Comparison of ENCODE assay signal across 8 cellular contexts in the genomic region with DNA sequence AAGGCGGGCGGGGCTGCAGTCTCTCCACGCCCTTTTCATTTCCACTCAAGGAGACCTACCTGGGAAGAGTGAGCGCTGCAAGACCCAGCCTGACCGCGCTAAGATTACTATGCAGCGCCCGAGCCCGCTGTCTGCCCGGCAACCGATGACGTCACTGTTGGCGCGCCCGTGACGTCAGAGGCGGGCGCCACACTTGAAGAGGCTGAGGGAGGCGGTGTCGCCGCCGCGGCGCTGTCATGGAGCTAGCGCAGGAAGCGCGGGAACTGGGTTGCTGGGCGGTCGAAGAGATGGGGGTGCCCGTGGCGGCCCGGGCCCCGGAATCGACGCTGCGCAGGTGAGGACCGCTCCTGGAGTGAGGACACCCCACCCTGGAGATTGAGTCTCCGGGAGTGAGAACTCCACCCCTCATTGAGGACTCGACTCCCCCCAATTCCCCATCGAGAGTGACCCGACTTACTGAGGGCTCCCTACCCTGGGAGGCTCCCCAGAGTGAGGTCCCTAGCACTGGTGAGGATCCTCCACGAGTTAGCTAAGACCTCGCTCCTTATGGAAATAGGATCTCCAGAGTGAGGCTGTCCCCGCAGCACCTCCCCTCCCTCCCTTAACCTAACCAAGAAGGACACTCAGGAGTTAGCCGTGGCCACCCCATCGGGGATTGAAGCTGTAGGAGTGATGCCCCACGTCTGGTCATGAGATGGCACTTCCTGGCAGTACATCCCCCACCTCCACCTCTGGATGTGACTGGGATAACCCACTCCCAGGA. TPM values are rescaled to one million over a fixed set of nuclear protein-coding genes. Genes with fewer than 3 reads are reported as not detected.
DNase-seq lines count a peak whose midpoint lies in the region; ATAC-seq and TF ChIP-seq lines count a peak whose summit lies in the region.

A gene with protein sequence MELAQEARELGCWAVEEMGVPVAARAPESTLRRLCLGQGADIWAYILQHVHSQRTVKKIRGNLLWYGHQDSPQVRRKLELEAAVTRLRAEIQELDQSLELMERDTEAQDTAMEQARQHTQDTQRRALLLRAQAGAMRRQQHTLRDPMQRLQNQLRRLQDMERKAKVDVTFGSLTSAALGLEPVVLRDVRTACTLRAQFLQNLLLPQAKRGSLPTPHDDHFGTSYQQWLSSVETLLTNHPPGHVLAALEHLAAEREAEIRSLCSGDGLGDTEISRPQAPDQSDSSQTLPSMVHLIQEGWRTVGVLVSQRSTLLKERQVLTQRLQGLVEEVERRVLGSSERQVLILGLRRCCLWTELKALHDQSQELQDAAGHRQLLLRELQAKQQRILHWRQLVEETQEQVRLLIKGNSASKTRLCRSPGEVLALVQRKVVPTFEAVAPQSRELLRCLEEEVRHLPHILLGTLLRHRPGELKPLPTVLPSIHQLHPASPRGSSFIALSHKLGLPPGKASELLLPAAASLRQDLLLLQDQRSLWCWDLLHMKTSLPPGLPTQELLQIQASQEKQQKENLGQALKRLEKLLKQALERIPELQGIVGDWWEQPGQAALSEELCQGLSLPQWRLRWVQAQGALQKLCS (plus strand): TSS at position 177 of the 763 bp plus-strand sequence. CDS start 60 bp downstream, at position 237.

- peak within 1 kb of the TSS; percentile 85 to 98 (median 95) for H3K27ac Mint-ChIP-seq in CD4-positive, alpha-beta memory T cell
- H3K27ac Mint-ChIP-seq in activated CD8-positive, alpha-beta T cell treated with anti-CD3 and anti-CD28 coated beads, Interleukin-2, amount 10 ng/mL, durations not matched to agents 7 days and 5 days = peak within 1 kb of the TSS; percentile 95

- 1% methylated on average over 47 of the region's 47 CpGs for whole genome bisulfite sequencing in ectodermal cell, 2 experiments

- peaks cover 0 to 9% (median 4%) of the 10 kb centered on the region in 8 donors for H3K9me3 Mint-ChIP-seq in CD4-positive, alpha-beta memory T cell
- peaks cover 7% of the 10 kb centered on the region for H3K9me3 Mint-ChIP-seq in activated CD8-positive, alpha-beta T cell treated with anti-CD3 and anti-CD28 coated beads, Interleukin-2, amount 10 ng/mL, durations not matched to agents 7 days and 5 days (ENCODE audit: insufficient read depth)

- peaks cover 17 to 53% (median 28%) of the 10 kb centered on the region in 4 donors for H3K4me1 Mint-ChIP-seq in CD4-positive, alpha-beta memory T cell
- peaks cover 46% of the 10 kb centered on the region for H3K4me1 Mint-ChIP-seq in activated CD8-positive, alpha-beta T cell treated with anti-CD3 and anti-CD28 coated beads, Interleukin-2, amount 10 ng/mL, durations not matched to agents 7 days and 5 days (ENCODE audit: low read depth)

- H3K27me3 Mint-ChIP-seq in CD4-positive, alpha-beta memory T cell = no peaks in the 10 kb centered on the region
- H3K27me3 Mint-ChIP-seq in activated CD8-positive, alpha-beta T cell treated with anti-CD3 and anti-CD28 coated beads, Interleukin-2, amount 10 ng/mL, durations not matched to agents 7 days and 5 days (ENCODE audit: low read depth) = no peaks in the 10 kb centered on the region

- peak; percentile 83 for ATAC-seq in GM19463 (IDR thresholded peaks at IDR 0.05; ENCODE audit: unreplicated experiment)
- peak; percentile 93 for ATAC-seq in activated CD8-positive, alpha-beta T cell treated with anti-CD3 and anti-CD28 coated beads, Interleukin-2, amount 10 ng/mL, durations not matched to agents 7 days and 5 days
- peak; percentile 94 to 98 for ATAC-seq in lower lobe of right lung

- no peaks in the 10 kb centered on the region for H3K36me3 ChIP-seq in CD4-positive, alpha-beta memory T cell (ENCODE audit: insufficient read depth, low read length)
- H3K36me3 ChIP-seq in ectodermal cell (ENCODE audit: control insufficient read depth, insufficient read depth, low read length) (peaks cover 16% of the 10 kb centered on the region), lower lobe of right lung (peaks cover 8% of the 10 kb centered on the region)

- peak within 1 kb of the TSS; percentile 82 to 96 (median 86) for H3K4me3 Mint-ChIP-seq in CD4-positive, alpha-beta memory T cell
- peak within 1 kb of the TSS; percentile 87 for H3K4me3 Mint-ChIP-seq in activated CD8-positive, alpha-beta T cell treated with anti-CD3 and anti-CD28 coated beads, Interleukin-2, amount 10 ng/mL, durations not matched to agents 7 days and 5 days

- CTCF ChIA-PET in CD4-positive, alpha-beta memory T cell (lab: Charles Lee; ENCODE audit: partially characterized antibody) = interaction anchor here (1.0 to 2.5 kb wide), 3 partner anchors 35 to 136 kb away, joined by 3 to 7 read pairs (median 7); a partner anchor contains a TSS
- CTCF ChIA-PET in activated CD8-positive, alpha-beta T cell treated with anti-CD3 and anti-CD28 coated beads, Interleukin-2, amount 10 ng/mL, durations not matched to agents 7 days and 5 days (lab: Charles Lee) = interaction anchor here (0.6 to 1.6 kb wide), 5 partner anchors 12 to 472 kb away, joined by 3 to 4 read pairs (median 3); a partner anchor contains a TSS

- no peaks in the 10 kb centered on the region for H3K27me3 ChIP-seq in CD4-positive, alpha-beta memory T cell (ENCODE audit: insufficient read depth, low read length)
- peaks cover 5% of the 10 kb centered on the region for H3K27me3 ChIP-seq in ectodermal cell (ENCODE audit: control insufficient read depth, insufficient read depth, low read length, poor library complexity, severe bottlenecking)
- no peaks in the 10 kb centered on the region for H3K27me3 ChIP-seq in lower lobe of right lung (ENCODE audit: low read depth)

- peak within 1 kb of the TSS; percentile 72 for H3K27ac ChIP-seq in CD4-positive, alpha-beta memory T cell (ENCODE audit: low read depth, low read length)
- no peak within 1 kb of the TSS for H3K27ac ChIP-seq in ectodermal cell (ENCODE audit: insufficient read depth, low read depth, low read length, poor library complexity, severe bottlenecking)
- peak within 1 kb of the TSS; percentile 83 for H3K27ac ChIP-seq in lower lobe of right lung

- no peaks in the 10 kb centered on the region for H3K9me3 ChIP-seq in CD4-positive, alpha-beta memory T cell (ENCODE audit: control insufficient read depth in 1 of 2, low read length in 2 of 2)
- H3K9me3 ChIP-seq in ectodermal cell (ENCODE audit: control insufficient read depth, low read length) (no peaks in the 10 kb centered on the region), lower lobe of right lung (no peaks in the 10 kb centered on the region)

- peak within 1 kb of the TSS; percentile 74 to 89 for H3K4me3 ChIP-seq in CD4-positive, alpha-beta memory T cell (ENCODE audit: low read length in 2 of 2)
- H3K4me3 ChIP-seq in ectodermal cell (ENCODE audit: insufficient read depth, low read depth, low read length) (peak within 1 kb of the TSS; percentile 94), lower lobe of right lung (peak within 1 kb of the TSS; percentile 91)

- intact Hi-C loops in CD4-positive, alpha-beta memory T cell (cut with micrococcal nuclease) = loop anchor here (1.0 kb wide), 4 partner anchors 16 to 67 kb away; a partner anchor contains a TSS
- intact Hi-C loops in lower lobe of right lung (cut with DNase I) = no loop called here

- peaks cover 5 to 14% of the 10 kb centered on the region in 2 donors for H3K36me3 Mint-ChIP-seq in CD4-positive, alpha-beta memory T cell
- peaks cover 18% of the 10 kb centered on the region for H3K36me3 Mint-ChIP-seq in activated CD8-positive, alpha-beta T cell treated with anti-CD3 and anti-CD28 coated beads, Interleukin-2, amount 10 ng/mL, durations not matched to agents 7 days and 5 days (ENCODE audit: low read depth)

- peaks cover 39% of the 10 kb centered on the region for H3K4me1 ChIP-seq in CD4-positive, alpha-beta memory T cell (ENCODE audit: insufficient read depth, low read length)
- peaks cover 4% of the 10 kb centered on the region for H3K4me1 ChIP-seq in ectodermal cell (ENCODE audit: control insufficient read depth, insufficient read depth, low read length)
- peaks cover 14% of the 10 kb centered on the region for H3K4me1 ChIP-seq in lower lobe of right lung

- peak; percentile 9 for TF ChIP-seq CTCF in lower lobe of right lung (IDR thresholded peaks at IDR 0.05)

- POLR2A ChIA-PET in CD4-positive, alpha-beta memory T cell (lab: Charles Lee; ENCODE audit: partially characterized antibody) = interaction anchor here (0.6 to 4.0 kb wide), 12 partner anchors 10 to 135 kb away, joined by 3 to 51 read pairs (median 4); a partner anchor contains a TSS
- POLR2A ChIA-PET in activated CD8-positive, alpha-beta T cell treated with anti-CD3 and anti-CD28 coated beads, Interleukin-2, amount 10 ng/mL, durations not matched to agents 7 days and 5 days (lab: Charles Lee) = interaction anchor here (0.5 to 1.4 kb wide), 18 partner anchors 8 to 439 kb away, joined by 3 to 10 read pairs (median 4); a partner anchor contains a TSS

- DNase-seq in CD4-positive, alpha-beta memory T cell = peak; percentile 91 to 96 (median 94)
- DNase-seq in HS-5 (ENCODE audit: low read depth) = peak; percentile 60
- DNase-seq in NK-92 (lab: John Stamatoyannopoulos, UW; ENCODE audit: unreplicated experiment) = peak; percentile 63
- peak; percentile 96 for DNase-seq in activated CD8-positive, alpha-beta T cell treated with anti-CD3 and anti-CD28 coated beads, Interleukin-2, amount 10 ng/mL, durations not matched to agents 7 days and 5 days
- DNase-seq in lower lobe of right lung = peak; percentile 95
- DNase-seq in stimulated activated CD4-positive, alpha-beta T cell treated with anti-CD3 and anti-CD28 coated beads, TNF-alpha, amount 100 ng/mL, for 1 hour (ENCODE audit: low read depth in 3 of 3, low spot score in 1 of 3) = peak; percentile 86 to 98 (median 93)

RNA-seq across cellular contexts. Expression of the gene that starts here (rescaled TPM):
- total RNA-seq in CD4-positive, alpha-beta memory T cell = 10 to 100 TPM; 28.2 to 29.3 TPM
- 1 to 10 TPM; 7.8 to 9.4 TPM for polyA plus RNA-seq in CD4-positive, alpha-beta memory T cell
- 10 to 100 TPM; 53.3 to 62.3 TPM for total RNA-seq in activated CD8-positive, alpha-beta T cell treated with anti-CD3 and anti-CD28 coated beads, Interleukin-2, amount 10 ng/mL, durations not matched to agents 7 days and 5 days
- polyA plus RNA-seq in ectodermal cell (2013, experiment 1 of 4) = 41.2 TPM
- polyA plus RNA-seq in ectodermal cell (2013, experiment 2 of 4) = 36.7 TPM
- 29.9 TPM for polyA plus RNA-seq in ectodermal cell (2013, experiment 3 of 4)
- polyA plus RNA-seq in ectodermal cell (2013, experiment 4 of 4) = 33.2 TPM
- total RNA-seq in lower lobe of right lung = 9.1 TPM
